In the genomic region with DNA sequence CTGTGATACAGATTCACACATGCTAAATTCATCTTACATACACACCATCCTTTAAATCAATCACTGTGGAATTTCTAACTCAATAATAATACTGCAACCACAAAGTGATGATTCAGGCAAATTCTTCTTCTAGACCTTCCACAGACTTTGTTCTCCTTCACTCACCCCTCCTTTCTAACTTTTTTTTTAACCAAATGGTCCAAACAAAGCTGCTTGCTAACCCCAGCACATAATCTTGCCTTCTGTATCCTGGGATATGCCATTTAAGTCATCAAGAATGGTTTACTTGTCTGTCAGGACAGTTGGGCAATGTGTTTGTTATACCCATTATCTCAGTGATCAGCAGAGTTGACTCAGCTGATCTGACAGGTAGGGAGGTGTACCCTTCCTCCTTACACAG, we compare ENCODE assay signal across 15 cellular contexts. TPM values are rescaled to one million over a fixed set of nuclear protein-coding genes. Genes with fewer than 3 reads are reported as not detected.
DNase-seq lines count a peak whose midpoint lies in the region; ATAC-seq and TF ChIP-seq lines count a peak whose summit lies in the region.
"Had no signal": no experiment of that assay in that cellular context is flagged by ENCODE, and none has a peak within 500 bp of the region (broad histone marks: within the 10 kb centered on the region; RNA-seq: fewer than 3 reads in every experiment).

No MANE protein-coding gene starts in this region.

- H3K4me1 ChIP-seq in gastrocnemius medialis: peaks cover 20 to 56% of the 10 kb centered on the region in 2 donors

- H3K9me3 ChIP-seq in SK-N-MC (ENCODE audit: low read depth, low read length) (peaks cover 4% of the 10 kb centered on the region; the same call in 1 of the 2 replicates), gastrocnemius medialis (no peaks in the 10 kb centered on the region)

- no peak overlapping the region for H3K9ac ChIP-seq in SK-N-MC (ENCODE audit: insufficient read length)

- ATAC-seq in gastrocnemius medialis (no peak), HG03159 (IDR thresholded peaks at IDR 0.05; ENCODE audit: unreplicated experiment) (no peak), left ventricle myocardium superior (no peak), GM19463 (IDR thresholded peaks at IDR 0.05; ENCODE audit: unreplicated experiment) (no peak)
- ATAC-seq: stimulated activated naive B cell treated with anti-CD40 and anti-IgM and Interleukin-4, amounts not matched to agents 10 μg/mL and 1 μg/mL and 100 μg/mL, for 72 hours had no signal

- H3K36me3 ChIP-seq in SK-N-MC (ENCODE audit: insufficient read depth, low read length) (peaks cover 79% of the 10 kb centered on the region), gastrocnemius medialis (peaks cover 0 to 82% of the 10 kb centered on the region in 2 donors)

- TF ChIP-seq POLR2A in gastrocnemius medialis (IDR thresholded peaks at IDR 0.05): no peak

- peak overlapping the region; percentile 7; the same call in 1 of the 2 replicates for H3K4me3 ChIP-seq in SK-N-MC
- no peak overlapping the region for H3K4me3 ChIP-seq in fibroblast of pulmonary artery (replicated peaks; ENCODE audit: low read depth, low read length)
- no peak overlapping the region for H3K4me3 ChIP-seq in gastrocnemius medialis

- peak overlapping the region; percentile 90 for H3K27ac ChIP-seq in SK-N-MC
- H3K27ac ChIP-seq in gastrocnemius medialis: peak overlapping the region; percentile 1 to 47 (median 22)

- peak; percentile 81 for DNase-seq in ELR (ENCODE audit: low read depth)
- DNase-seq in SK-N-MC (ENCODE audit: low read depth, low spot score): no peak
- DNase-seq in fibroblast of pulmonary artery (ENCODE audit: low read depth): peak; percentile 39
- no peak for DNase-seq in gastrocnemius medialis
- DNase-seq in left ventricle myocardium superior: no peak
- DNase-seq in HUDEP-2 (lab: John Stamatoyannopoulos, UW; ENCODE audit: unreplicated experiment in 76 of 76): no peak
- DNase-seq: activated CD4-positive, alpha-beta T cell treated with anti-CD3 and anti-CD28 coated beads for 4 hours; CD4-positive, CD25-positive, alpha-beta regulatory T cell; H9; KG1; NCI-H2081 treated with DMSO at 0.1 percent for 48 hours; stimulated activated CD4-positive, alpha-beta T cell treated with anti-CD3 and anti-CD28 coated beads, Interleukin-2, amount 100 ng/mL, for 24 hours; stimulated activated naive B cell treated with anti-CD40 and anti-IgM and Interleukin-4, amounts not matched to agents 10 μg/mL and 1 μg/mL and 100 μg/mL, for 72 hours had no signal

- TF ChIP-seq CTCF in fibroblast of pulmonary artery (IDR thresholded peaks at IDR 0.05; ENCODE audit: low read length, missing control alignments) (no peak), gastrocnemius medialis (IDR thresholded peaks at IDR 0.05 in 4 of 5, conservative IDR thresholded peaks at IDR 0.05 in 1 of 5) (no peak)

- in situ Hi-C loops in gastrocnemius medialis (cut with MboI; ENCODE audit: low sequenced_read_pairs in 4 of 4): no loop called here

- intact Hi-C loops in gastrocnemius medialis (cut with DNase I; ENCODE audit: low total_unique reads): no loop called here
- intact Hi-C loops in left ventricle myocardium superior (cut with micrococcal nuclease): loop anchor here (10.0 kb wide), 1 partner anchor 106 kb away; no protein-coding TSS in a partner anchor

- H3K27me3 ChIP-seq in gastrocnemius medialis: no peaks in the 10 kb centered on the region

RNA-seq across cellular contexts. Expression of gene SLC40A1, which starts 10.0 kb away (rescaled TPM):
- 10 to 100 TPM; 24.8 to 81.8 (median 37.4) TPM for total RNA-seq in gastrocnemius medialis
- total RNA-seq in left ventricle myocardium superior: 57.5 TPM
- total RNA-seq: H9 had no signal

Comparison
In these comparisons a context has a peak if more than half of its experiments do, and no peak if none do; other contexts are left out.
1. DNase-seq: peak in ELR (single experiment) and fibroblast of pulmonary artery (single experiment); none in SK-N-MC (single experiment), gastrocnemius medialis (0 of 2), left ventricle myocardium superior (single experiment) and HUDEP-2 (0 of 76).